ENCODE assay signal across 19 cellular contexts in the genomic region with DNA sequence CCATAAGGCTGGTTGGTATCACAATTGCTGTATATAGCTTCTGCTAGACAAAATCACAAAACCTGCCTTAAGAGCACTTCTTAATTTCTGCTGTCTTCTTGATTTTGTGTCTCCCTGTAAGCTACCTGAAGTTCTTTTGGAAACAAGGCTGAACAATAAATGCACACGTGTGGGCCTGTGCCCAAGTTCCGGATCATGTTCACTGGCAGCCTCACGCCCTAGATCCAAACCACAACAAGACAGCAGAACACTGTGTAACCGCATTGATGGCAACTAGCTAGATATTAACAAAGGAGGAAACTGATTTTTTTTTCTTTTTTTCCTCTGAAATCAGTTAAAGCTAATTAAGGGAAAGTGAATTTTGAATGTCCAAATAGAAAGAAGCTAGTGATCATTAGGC.
"Had no signal": no experiment of that assay in that cellular context is flagged by ENCODE, and none has a peak within 500 bp of the region (broad histone marks: within the 10 kb centered on the region; RNA-seq: fewer than 3 reads in every experiment).

No MANE protein-coding gene starts in this region.

- H3K9me3 Mint-ChIP-seq: activated naive CD4-positive, alpha-beta T cell treated with anti-CD3 and anti-CD28 coated beads, Interleukin-2, amount 50 U/mL, for 24 hours; activated T-cell treated with anti-CD3 and anti-CD28 coated beads, Interleukin-2, amount 50 U/mL, for 72 hours; neural crest cell had no signal

- H3K9me3 ChIP-seq: adrenal gland, gastroesophageal sphincter, heart right ventricle, lower lobe of right lung, right atrium auricular region, tibial nerve, uterus had no signal

- H3K4me1 Mint-ChIP-seq: activated naive CD4-positive, alpha-beta T cell treated with anti-CD3 and anti-CD28 coated beads, Interleukin-2, amount 50 U/mL, for 24 hours; neural crest cell had no signal

- DNase-seq: activated CD4-positive, alpha-beta T cell treated with anti-CD3 and anti-CD28 coated beads for 1 hour; activated CD4-positive, alpha-beta T cell treated with anti-CD3 and anti-CD28 coated beads, Interleukin-2, amount 50 U/mL, for 4 hours; activated gamma-delta T cell; activated T-cell treated with anti-CD3 and anti-CD28 coated beads, Interleukin-2, amount 50 U/mL, for 72 hours; adrenal gland; heart right ventricle; left cardiac atrium; lower lobe of right lung; midbrain; stimulated activated CD4-positive, alpha-beta T cell treated with anti-CD3 and anti-CD28 coated beads, Interleukin-2, amount 100 ng/mL, for 24 hours; stimulated activated naive CD8-positive, alpha-beta T cell treated with anti-CD3 and anti-CD28 coated beads, Interleukin-15, Interleukin-2, amounts not matched to agents 100 U/mL and 50 U/mL, for 24 hours; uterus; WERI-Rb-1 had no signal

- H3K36me3 ChIP-seq: adrenal gland, gastroesophageal sphincter, heart right ventricle, lower lobe of right lung, right atrium auricular region, tibial nerve, uterus, WERI-Rb-1 had no signal

- H3K27ac Mint-ChIP-seq: activated naive CD4-positive, alpha-beta T cell treated with anti-CD3 and anti-CD28 coated beads, Interleukin-2, amount 50 U/mL, for 24 hours; activated T-cell treated with anti-CD3 and anti-CD28 coated beads, Interleukin-2, amount 50 U/mL, for 72 hours had no signal

- ATAC-seq: activated T-cell treated with anti-CD3 and anti-CD28 coated beads, Interleukin-2, amount 50 U/mL, for 72 hours; esophagus mucosa; gastroesophageal sphincter; heart right ventricle; left cardiac atrium; lower lobe of right lung; stimulated activated naive CD8-positive, alpha-beta T cell treated with anti-CD3 and anti-CD28 coated beads, Interleukin-15, Interleukin-2, amounts not matched to agents 100 U/mL and 50 U/mL, for 24 hours had no signal

- H3K27me3 ChIP-seq: adrenal gland, gastroesophageal sphincter, heart right ventricle, right atrium auricular region, tibial nerve, uterus had no signal

- H3K4me3 ChIP-seq: adrenal gland, gastroesophageal sphincter, heart right ventricle, lower lobe of right lung, right atrium auricular region, tibial nerve, uterus had no signal

- H3K27ac ChIP-seq: adrenal gland, gastroesophageal sphincter, heart right ventricle, lower lobe of right lung, right atrium auricular region, tibial nerve, uterus, WERI-Rb-1 had no signal

- H3K4me3 Mint-ChIP-seq: activated naive CD4-positive, alpha-beta T cell treated with anti-CD3 and anti-CD28 coated beads, Interleukin-2, amount 50 U/mL, for 24 hours; activated T-cell treated with anti-CD3 and anti-CD28 coated beads, Interleukin-2, amount 50 U/mL, for 72 hours; neural crest cell had no signal

- H3K27me3 Mint-ChIP-seq: activated naive CD4-positive, alpha-beta T cell treated with anti-CD3 and anti-CD28 coated beads, Interleukin-2, amount 50 U/mL, for 24 hours had no signal

- H3K4me1 ChIP-seq: adrenal gland, gastroesophageal sphincter, heart right ventricle, lower lobe of right lung, right atrium auricular region, tibial nerve, uterus had no signal
